8 cellular contexts compared by ENCODE assay signal in genomic region chr16:81181013-81181720, GRCh38.
DNase-seq lines count a peak whose midpoint lies in the region; ATAC-seq and TF ChIP-seq lines count a peak whose summit lies in the region.

No MANE protein-coding gene starts in this region.

- H3K79me2 ChIP-seq in ACC112 (ENCODE audit: control insufficient read depth, insufficient read depth, low read length, unreplicated experiment): no peaks in the 10 kb centered on the region

- peak overlapping the region; percentile 25; the same call in 1 of the 2 replicates for H3K4me3 ChIP-seq in ACC112 (ENCODE audit: low read depth, low read length)
- no peak overlapping the region for H3K4me3 ChIP-seq in astrocyte of the spinal cord (ENCODE audit: low read depth, low read length)
- H3K4me3 ChIP-seq in iPS-18a (ENCODE audit: low read length): peak overlapping the region; percentile 44

- H3K9me3 ChIP-seq in iPS-18a (ENCODE audit: control insufficient read depth, low read depth, low read length): no peaks in the 10 kb centered on the region

- no peak overlapping the region for H2AFZ ChIP-seq in ACC112 (ENCODE audit: low read length, unreplicated experiment)

- ATAC-seq in GM18505 (IDR thresholded peaks at IDR 0.05; ENCODE audit: unreplicated experiment): no peak

- no peaks in the 10 kb centered on the region for H3K27me3 ChIP-seq in ACC112 (ENCODE audit: insufficient read depth, low read length)
- H3K27me3 ChIP-seq in iPS-18a (ENCODE audit: control insufficient read depth, insufficient read depth, low read length): no peaks in the 10 kb centered on the region

- H3K9ac ChIP-seq in iPS-18a (ENCODE audit: low read length): peak overlapping the region; percentile 1

- H3K36me3 ChIP-seq in ACC112 (ENCODE audit: insufficient read depth, low read length) (no peaks in the 10 kb centered on the region), iPS-18a (ENCODE audit: control insufficient read depth, low read depth, low read length) (no peaks in the 10 kb centered on the region)

- H3K27ac ChIP-seq in ACC112 (ENCODE audit: low read depth, low read length) (peak overlapping the region; percentile 26; the same call in 1 of the 2 replicates), iPS-18a (ENCODE audit: low read length) (no peak overlapping the region)

- DNase-seq in HuH-7 (ENCODE audit: low spot score): peak; percentile 52
- DNase-seq in astrocyte of the spinal cord (ENCODE audit: low read depth, low spot score): peak; percentile 92
- peak; percentile 82 for DNase-seq in smooth muscle cell of the brain vasculature (ENCODE audit: low read depth, low spot score)
- no peak for DNase-seq in NOMO-1 (lab: John Stamatoyannopoulos, UW; ENCODE audit: unreplicated experiment in 2 of 2)
- no peak for DNase-seq in activated CD4-positive, alpha-beta T cell treated with anti-CD3 and anti-CD28 coated beads, Interleukin-2, amount 50 U/mL, for 1 hour

- H3K4me1 ChIP-seq in ACC112 (ENCODE audit: control insufficient read depth, insufficient read depth, low read length, unreplicated experiment) (peaks cover 7% of the 10 kb centered on the region), iPS-18a (ENCODE audit: control insufficient read depth, low read depth, low read length) (peaks cover 12% of the 10 kb centered on the region)

- TF ChIP-seq CTCF in astrocyte of the spinal cord (IDR thresholded peaks at IDR 0.05; ENCODE audit: low read depth, low read length): no peak

- in situ Hi-C loops in astrocyte of the spinal cord (cut with HindIII; ENCODE audit: low sequenced_read_pairs): no loop called here

- no peak for TF ChIP-seq POLR2A in GM18505 (IDR thresholded peaks at IDR 0.05; ENCODE audit: borderline replicate concordance, extremely low read depth, insufficient read depth, insufficient read length)

Comparison
In these comparisons a context has a peak if more than half of its experiments do, and no peak if none do; other contexts are left out.
1. DNase-seq: peak in HuH-7 (single experiment), astrocyte of the spinal cord (single experiment) and smooth muscle cell of the brain vasculature (single experiment); none in NOMO-1 (0 of 2) and activated CD4-positive, alpha-beta T cell treated with anti-CD3 and anti-CD28 coated beads, Interleukin-2, amount 50 U/mL, for 1 hour (single experiment).